Comparison of ENCODE assay signal across 11 cellular contexts in genomic region chr16:74867281-74867849, GRCh38.
A peak's percentile ranks its signal among the peaks of the same experiment; 100 is the strongest.
DNase-seq lines count a peak whose midpoint lies in the region; ATAC-seq and TF ChIP-seq lines count a peak whose summit lies in the region.
"Had no signal": no experiment of that assay in that cellular context is flagged by ENCODE, and none has a peak within 500 bp of the region (broad histone marks: within the 10 kb centered on the region; RNA-seq: fewer than 3 reads in every experiment).

No MANE protein-coding gene starts in this region.

- CTCF ChIA-PET in CD8-positive, alpha-beta memory T cell (lab: Charles Lee): interaction anchor here (1.4 kb wide), 1 partner anchor 54 kb away, joined by 4 read pairs; no protein-coding TSS in a partner anchor
- CTCF ChIA-PET in WTC11 (lab: Charles Lee) (interaction anchor here (1.1 to 1.6 kb wide), 3 partner anchors 93 to 244 kb away, joined by 3 to 6 read pairs (median 3); partner anchors contain the start of gene FA2H), A673 (lab: Charles Lee) (no interaction called here), SK-N-SH (lab: Yijun Ruan, JAX) (interaction anchor here (0.9 to 1.3 kb wide), 3 partner anchors 54 to 244 kb away, joined by 3 to 6 read pairs (median 3); no protein-coding TSS in a partner anchor)

- no peaks in the 10 kb centered on the region for H3K79me2 ChIP-seq in SK-N-SH (ENCODE audit: insufficient read depth)

- H3K27me3 Mint-ChIP-seq in CD8-positive, alpha-beta memory T cell: peaks cover 1 to 4% of the 10 kb centered on the region in 2 donors
- H3K27me3 Mint-ChIP-seq in WTC11 (ENCODE audit: low read depth): no peaks in the 10 kb centered on the region

- no peak for DNase-seq in CD8-positive, alpha-beta memory T cell
- peak; percentile 43 for DNase-seq in HPDE6-E6E7 (ENCODE audit: extremely low spot score)
- no peak for DNase-seq in WTC11 (ENCODE audit: low spot score)
- DNase-seq in NCI-H2196 treated with DMSO at 0.1 percent for 48 hours (lab: John Stamatoyannopoulos, UW; ENCODE audit: unreplicated experiment): no peak
- no peak for DNase-seq in A673 (ENCODE audit: low spot score)
- DNase-seq in SK-N-SH: no peak
- DNase-seq: activated effector memory CD4-positive, alpha-beta T cell treated with Interleukin-2 at 50 U/mL for 16 hours; HCEC 1CT had no signal

- no peak overlapping the region for H3K27ac ChIP-seq in CD8-positive, alpha-beta memory T cell (ENCODE audit: low read depth, low read length)
- H3K27ac ChIP-seq in iPS-20b (ENCODE audit: low read length) (peak overlapping the region; percentile 64), A673 (ENCODE audit: low read depth, low read length, poor library complexity, severe bottlenecking) (no peak overlapping the region), SK-N-SH (ENCODE audit: low read depth in 2 of 2, low read length in 1 of 2) (no peak overlapping the region)
- H3K27ac ChIP-seq: C4-2B, cardiac muscle cell had no signal

- H2AFZ ChIP-seq in SK-N-SH (ENCODE audit: low read depth): no peak overlapping the region

- no peak overlapping the region for H3K4me2 ChIP-seq in SK-N-SH

- H3K27ac Mint-ChIP-seq in CD8-positive, alpha-beta memory T cell: peak overlapping the region in 7 of 8 donors; percentile 47 to 96 (median 91)
- peak overlapping the region; percentile 87 for H3K27ac Mint-ChIP-seq in WTC11

- H3K9ac ChIP-seq in iPS-20b (ENCODE audit: low read depth, low read length) (no peak overlapping the region; the same call in 1 of the 2 replicates), SK-N-SH (no peak overlapping the region)

- H4K20me1 ChIP-seq in SK-N-SH (ENCODE audit: insufficient read depth): no peaks in the 10 kb centered on the region

- WGBS in SK-N-SH (ENCODE audit: low lambda C conversion rate): 81% methylated on average over 15 of the region's 15 CpGs

- intact Hi-C loops in A673 (cut with micrococcal nuclease; ENCODE audit: unreplicated experiment): loop anchor here (10.0 kb wide), 1 partner anchor 247 kb away; the partner anchor contains the start of gene LDHD

- H3K36me3 ChIP-seq in CD8-positive, alpha-beta memory T cell (ENCODE audit: insufficient read depth, low read length): no peaks in the 10 kb centered on the region
- H3K36me3 ChIP-seq in iPS-20b (ENCODE audit: insufficient read depth, low read depth, low read length): no peaks in the 10 kb centered on the region
- H3K36me3 ChIP-seq in A673 (ENCODE audit: insufficient read depth, low read length, poor library complexity, severe bottlenecking): peaks cover 4% of the 10 kb centered on the region
- peaks cover 0 to 6% of the 10 kb centered on the region in 2 experiments for H3K36me3 ChIP-seq in SK-N-SH (replicated peaks in 1 of 2; ENCODE audit: control insufficient read depth in 1 of 2, insufficient read depth in 2 of 2, low read length in 1 of 2)

- peaks cover 0 to 9% (median 5%) of the 10 kb centered on the region in 3 donors for H3K36me3 Mint-ChIP-seq in CD8-positive, alpha-beta memory T cell
- H3K36me3 Mint-ChIP-seq in WTC11: peaks cover 4% of the 10 kb centered on the region; the same call in 1 of the 2 replicates

- no peak for TF ChIP-seq RAD21 in SK-N-SH (IDR thresholded peaks at IDR 0.05; ENCODE audit: low read length)

- no peak for ATAC-seq in WTC11

- peaks cover 19 to 26% (median 26%) of the 10 kb centered on the region in 3 donors for H3K4me1 Mint-ChIP-seq in CD8-positive, alpha-beta memory T cell
- peaks cover 86% of the 10 kb centered on the region for H3K4me1 Mint-ChIP-seq in WTC11

- H3K9me3 ChIP-seq in CD8-positive, alpha-beta memory T cell (ENCODE audit: low read length): no peaks in the 10 kb centered on the region
- H3K9me3 ChIP-seq in iPS-20b (ENCODE audit: insufficient read depth, low read depth, low read length): no peaks in the 10 kb centered on the region
- no peaks in the 10 kb centered on the region for H3K9me3 ChIP-seq in A673 (ENCODE audit: low read depth, low read length, poor library complexity, severe bottlenecking)
- no peaks in the 10 kb centered on the region for H3K9me3 ChIP-seq in SK-N-SH

- no peak for TF ChIP-seq EP300 in SK-N-SH (IDR thresholded peaks at IDR 0.05; ENCODE audit: borderline replicate concordance in 1 of 2, low read depth in 1 of 2, low read length in 1 of 2)

- TF ChIP-seq CTCF in WTC11 (IDR thresholded peaks at IDR 0.05): no peak
- TF ChIP-seq CTCF in A673 (conservative IDR thresholded peaks at IDR 0.05; ENCODE audit: low read depth, low read length): no peak
- TF ChIP-seq CTCF in SK-N-SH (IDR thresholded peaks at IDR 0.05): no peak

- H3K9me2 ChIP-seq in SK-N-SH: no peaks in the 10 kb centered on the region

- H3K4me3 Mint-ChIP-seq in CD8-positive, alpha-beta memory T cell: no peak overlapping the region
- no peak overlapping the region for H3K4me3 Mint-ChIP-seq in WTC11

- BruUV-seq in A673 (replicated peaks; lab: Mats Ljungman, UMichigan): no TSS peak

- H3K4me3 ChIP-seq in CD8-positive, alpha-beta memory T cell (ENCODE audit: low read length): no peak overlapping the region
- H3K4me3 ChIP-seq in iPS-20b (ENCODE audit: low read length) (no peak overlapping the region), A673 (ENCODE audit: low read depth, low read length, poor library complexity, severe bottlenecking) (no peak overlapping the region), SK-N-SH (ENCODE audit: low read depth in 2 of 2, low read length in 1 of 2) (no peak overlapping the region)
- H3K4me3 ChIP-seq: cardiac muscle cell had no signal

- no peaks in the 10 kb centered on the region for H3K9me3 Mint-ChIP-seq in CD8-positive, alpha-beta memory T cell
- peaks cover 5% of the 10 kb centered on the region; the same call in 1 of the 2 replicates for H3K9me3 Mint-ChIP-seq in WTC11

- H3K27me3 ChIP-seq in CD8-positive, alpha-beta memory T cell (ENCODE audit: insufficient read depth, low read length, poor library complexity, severe bottlenecking): no peaks in the 10 kb centered on the region
- H3K27me3 ChIP-seq in iPS-20b (ENCODE audit: insufficient read depth, low read length) (no peaks in the 10 kb centered on the region), A673 (replicated peaks; ENCODE audit: insufficient read depth, low read depth, low read length, poor library complexity) (no peaks in the 10 kb centered on the region), SK-N-SH (ENCODE audit: insufficient read depth) (no peaks in the 10 kb centered on the region)
- H3K27me3 ChIP-seq: cardiac muscle cell had no signal

- peaks cover 3% of the 10 kb centered on the region for H3F3A ChIP-seq in SK-N-SH (replicated peaks; ENCODE audit: insufficient read depth)

- POLR2A ChIA-PET in CD8-positive, alpha-beta memory T cell (lab: Charles Lee): no interaction called here
- POLR2A ChIA-PET in WTC11 (lab: Charles Lee): no interaction called here
- POLR2A ChIA-PET in A673 (lab: Charles Lee; ENCODE audit: low non-redundant PET): no interaction called here
- POLR2A ChIA-PET in SK-N-SH (lab: Yijun Ruan, JAX): no interaction called here

- H3K4me1 ChIP-seq in CD8-positive, alpha-beta memory T cell (ENCODE audit: insufficient read depth, low read length): peaks cover 17% of the 10 kb centered on the region
- H3K4me1 ChIP-seq in iPS-20b (ENCODE audit: insufficient read depth, low read length): peaks cover 42% of the 10 kb centered on the region; the same call in 1 of the 2 replicates
- no peaks in the 10 kb centered on the region for H3K4me1 ChIP-seq in A673 (ENCODE audit: insufficient read depth, low read length, poor library complexity, severe bottlenecking)
- no peaks in the 10 kb centered on the region for H3K4me1 ChIP-seq in SK-N-SH (ENCODE audit: control insufficient read depth in 1 of 2, insufficient read depth in 2 of 2, low read depth in 1 of 2, low read length in 1 of 2)

TF ChIP-seq in WTC11, 78 proteins besides CTCF, POLR2A, EP300 and RAD21 (continues in another document):
- TF ChIP-seq, protein P1, sequence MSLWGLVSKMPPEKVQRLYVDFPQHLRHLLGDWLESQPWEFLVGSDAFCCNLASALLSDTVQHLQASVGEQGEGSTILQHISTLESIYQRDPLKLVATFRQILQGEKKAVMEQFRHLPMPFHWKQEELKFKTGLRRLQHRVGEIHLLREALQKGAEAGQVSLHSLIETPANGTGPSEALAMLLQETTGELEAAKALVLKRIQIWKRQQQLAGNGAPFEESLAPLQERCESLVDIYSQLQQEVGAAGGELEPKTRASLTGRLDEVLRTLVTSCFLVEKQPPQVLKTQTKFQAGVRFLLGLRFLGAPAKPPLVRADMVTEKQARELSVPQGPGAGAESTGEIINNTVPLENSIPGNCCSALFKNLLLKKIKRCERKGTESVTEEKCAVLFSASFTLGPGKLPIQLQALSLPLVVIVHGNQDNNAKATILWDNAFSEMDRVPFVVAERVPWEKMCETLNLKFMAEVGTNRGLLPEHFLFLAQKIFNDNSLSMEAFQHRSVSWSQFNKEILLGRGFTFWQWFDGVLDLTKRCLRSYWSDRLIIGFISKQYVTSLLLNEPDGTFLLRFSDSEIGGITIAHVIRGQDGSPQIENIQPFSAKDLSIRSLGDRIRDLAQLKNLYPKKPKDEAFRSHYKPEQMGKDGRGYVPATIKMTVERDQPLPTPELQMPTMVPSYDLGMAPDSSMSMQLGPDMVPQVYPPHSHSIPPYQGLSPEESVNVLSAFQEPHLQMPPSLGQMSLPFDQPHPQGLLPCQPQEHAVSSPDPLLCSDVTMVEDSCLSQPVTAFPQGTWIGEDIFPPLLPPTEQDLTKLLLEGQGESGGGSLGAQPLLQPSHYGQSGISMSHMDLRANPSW (CRISPR knock-in tag; conservative IDR thresholded peaks at IDR 0.05; ENCODE audit: low read depth): no peak

TF ChIP-seq in SK-N-SH, 30 proteins besides CTCF, POLR2A, EP300 and RAD21 (continues in another document):
- TF ChIP-seq GATA2 (CRISPR knock-in tag; IDR thresholded peaks at IDR 0.05) (no peak), SIN3A (IDR thresholded peaks at IDR 0.05; ENCODE audit: borderline replicate concordance, low read depth, low read length) (no peak)
